Comparison of ENCODE assay signal across 8 cellular contexts in the genomic region with DNA sequence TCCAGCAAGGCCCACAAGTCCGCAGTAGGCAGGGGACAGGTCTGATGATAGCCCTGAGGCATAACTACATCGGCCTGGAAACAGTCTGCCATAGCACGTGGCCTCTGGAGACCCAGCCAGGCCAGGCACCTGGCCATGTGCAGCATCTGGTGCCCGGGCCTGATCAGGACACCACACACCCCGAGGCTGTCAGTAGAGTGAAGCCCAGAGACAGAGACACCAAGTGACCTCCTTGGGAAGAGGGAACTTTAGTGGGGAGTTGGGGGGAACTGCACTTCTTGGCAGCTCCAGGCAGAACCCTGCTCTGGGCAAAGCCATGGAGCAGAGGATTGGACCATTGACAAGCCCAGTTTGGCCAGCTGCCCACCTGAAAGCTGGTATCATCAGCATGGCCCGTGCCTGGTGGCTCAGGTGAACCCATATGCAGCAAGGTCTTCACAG. TPM values are rescaled to one million over a fixed set of nuclear protein-coding genes. Genes with fewer than 3 reads are reported as not detected.
DNase-seq lines count a peak whose midpoint lies in the region; ATAC-seq and TF ChIP-seq lines count a peak whose summit lies in the region.

No MANE protein-coding gene starts in this region.

- peak overlapping the region in 1 of 2 experiments; percentile 8 for H2BK12ac ChIP-seq in mesenchymal stem cell (ENCODE audit: low read length in 2 of 2)

- no peaks in the 10 kb centered on the region for H3K9me3 Mint-ChIP-seq in activated CD4-positive, alpha-beta T cell treated with anti-CD3 and anti-CD28 coated beads for 36 hours (ENCODE audit: low read depth)
- H3K9me3 Mint-ChIP-seq in chondrocyte (ENCODE audit: low read depth) = peaks cover 2% of the 10 kb centered on the region

- H3K27me3 Mint-ChIP-seq in activated CD4-positive, alpha-beta T cell treated with anti-CD3 and anti-CD28 coated beads for 36 hours = no peaks in the 10 kb centered on the region
- no peaks in the 10 kb centered on the region for H3K27me3 Mint-ChIP-seq in chondrocyte (ENCODE audit: low read depth)

- H3K27me3 ChIP-seq in mesenchymal stem cell (ENCODE audit: control insufficient read depth in 1 of 2, insufficient read depth in 1 of 2, low read length in 2 of 2) (no peaks in the 10 kb centered on the region), transverse colon (no peaks in the 10 kb centered on the region)

- H3K9me3 ChIP-seq in mesenchymal stem cell (ENCODE audit: control insufficient read depth, low read length) (no peaks in the 10 kb centered on the region), transverse colon (no peaks in the 10 kb centered on the region)

- H3K23ac ChIP-seq in mesenchymal stem cell (ENCODE audit: low read length in 2 of 2) = no peak overlapping the region

- H4K8ac ChIP-seq in mesenchymal stem cell (ENCODE audit: low read length) = no peak overlapping the region

- H3K14ac ChIP-seq in mesenchymal stem cell (ENCODE audit: low read length in 2 of 2) = no peak overlapping the region

- no peak for DNase-seq in activated CD4-positive, alpha-beta T cell treated with anti-CD3 and anti-CD28 coated beads for 36 hours
- DNase-seq in activated CD4-positive, alpha-beta T cell treated with anti-CD3 and anti-CD28 coated beads for 48 hours = no peak
- DNase-seq in chondrocyte (ENCODE audit: low spot score) (no peak), mesenchymal stem cell (no peak), transverse colon (peak; percentile 23), T-helper 9 cell (no peak), NCI-H146 treated with DMSO at 0.1 percent for 48 hours (lab: John Stamatoyannopoulos, UW; ENCODE audit: unreplicated experiment) (no peak)

- H3K4me1 ChIP-seq in mesenchymal stem cell (ENCODE audit: control insufficient read depth, insufficient read depth, low read depth, low read length) (peaks cover 31% of the 10 kb centered on the region), transverse colon (peaks cover 6 to 21% (median 13%) of the 10 kb centered on the region in 4 donors)

- peak overlapping the region; percentile 72 for H3K4me3 Mint-ChIP-seq in activated CD4-positive, alpha-beta T cell treated with anti-CD3 and anti-CD28 coated beads for 36 hours
- H3K4me3 Mint-ChIP-seq in chondrocyte (ENCODE audit: unreplicated experiment) = peak overlapping the region; percentile 78

- TF ChIP-seq CTCF in chondrocyte (IDR thresholded peaks at IDR 0.05) (no peak), transverse colon (IDR thresholded peaks at IDR 0.05) (no peak)

- H3K36me3 ChIP-seq in mesenchymal stem cell (ENCODE audit: control insufficient read depth in 1 of 2, insufficient read depth in 2 of 2, low read depth in 1 of 2, low read length in 2 of 2) (peaks cover 24 to 27% of the 10 kb centered on the region in 2 experiments), transverse colon (peaks cover 0 to 7% (median 0%) of the 10 kb centered on the region in 4 donors)

- H3K27ac ChIP-seq in mesenchymal stem cell (ENCODE audit: low read length, poor library complexity, severe bottlenecking) (no peak overlapping the region), transverse colon (peak overlapping the region; percentile 82 to 93 (median 88))

- H2BK120ac ChIP-seq in mesenchymal stem cell (ENCODE audit: low read depth, low read length) = no peak overlapping the region

- peak overlapping the region in 1 of 2 experiments; percentile 37 for H3K18ac ChIP-seq in mesenchymal stem cell (ENCODE audit: low read depth in 1 of 2, low read length in 2 of 2)

- POLR2A ChIA-PET in activated CD4-positive, alpha-beta T cell treated with anti-CD3 and anti-CD28 coated beads for 36 hours (lab: Charles Lee) = no interaction called here

- intact Hi-C loops in activated CD4-positive, alpha-beta T cell treated with anti-CD3 and anti-CD28 coated beads for 36 hours (cut with DNase I, micrococcal nuclease) = loop anchor here in 1 of 2 experiments (10.0 kb wide), 1 partner anchor 58 kb away; a partner anchor contains a TSS
- intact Hi-C loops in transverse colon (cut with DNase I; ENCODE audit: low total_unique reads) = no loop called here

- H2AK5ac ChIP-seq in mesenchymal stem cell (ENCODE audit: low read length, severe bottlenecking) = no peak overlapping the region

- peak overlapping the region in 1 of 2 experiments; percentile 15 for H3K4ac ChIP-seq in mesenchymal stem cell (ENCODE audit: low read depth in 1 of 2, low read length in 2 of 2)

- in situ Hi-C loops in transverse colon (cut with MboI; ENCODE audit: low pct_ligation_motif_present in 1 of 4, low pct_unique_long_range_greater_than_20kb in 1 of 4, low sequenced_read_pairs in 3 of 4) = no loop called here

- H2AFZ ChIP-seq in mesenchymal stem cell (ENCODE audit: low read depth, low read length) = no peak overlapping the region

- no peak overlapping the region for H4K91ac ChIP-seq in mesenchymal stem cell (ENCODE audit: low read length)

- peak overlapping the region; percentile 37 for H3K27ac Mint-ChIP-seq in activated CD4-positive, alpha-beta T cell treated with anti-CD3 and anti-CD28 coated beads for 36 hours
- no peak overlapping the region for H3K27ac Mint-ChIP-seq in chondrocyte (ENCODE audit: unreplicated experiment)

- H3K4me2 ChIP-seq in mesenchymal stem cell (ENCODE audit: low read length, poor library complexity, severe bottlenecking) = no peak overlapping the region

- no peak for ATAC-seq in activated CD4-positive, alpha-beta T cell treated with anti-CD3 and anti-CD28 coated beads for 36 hours
- ATAC-seq in HG02870 (IDR thresholded peaks at IDR 0.05; ENCODE audit: unreplicated experiment) = no peak

- peaks cover 15% of the 10 kb centered on the region for H3K79me1 ChIP-seq in mesenchymal stem cell (replicated peaks; ENCODE audit: low read length, poor library complexity, severe bottlenecking)

- no peak for TF ChIP-seq EP300 in transverse colon (IDR thresholded peaks at IDR 0.05; ENCODE audit: low read depth)

- 95% methylated on average over 6 of the region's 6 CpGs for WGBS in mesenchymal stem cell
- 85% methylated on average over 6 of the region's 6 CpGs; no CpG with 5 or more reads in 1 of the 2 donors for WGBS in transverse colon (ENCODE audit: low coverage in 1 of 2), 2 donors

- H3K4me3 ChIP-seq in mesenchymal stem cell (ENCODE audit: insufficient read depth in 1 of 2, low read depth in 1 of 2, low read length in 2 of 2) = peak overlapping the region in 1 of 2 experiments; percentile 90
- H3K4me3 ChIP-seq in transverse colon = peak overlapping the region in 1 of 4 donors; percentile 58

- CTCF ChIA-PET in activated CD4-positive, alpha-beta T cell treated with anti-CD3 and anti-CD28 coated beads for 36 hours (lab: Charles Lee) = no interaction called here

- peaks cover 43% of the 10 kb centered on the region for H3K4me1 Mint-ChIP-seq in activated CD4-positive, alpha-beta T cell treated with anti-CD3 and anti-CD28 coated beads for 36 hours
- H3K4me1 Mint-ChIP-seq in chondrocyte (ENCODE audit: low read depth) = peaks cover 36% of the 10 kb centered on the region

- no peak for TF ChIP-seq POLR2A in transverse colon (IDR thresholded peaks at IDR 0.05)

- peak overlapping the region; percentile 91 for H3K9ac ChIP-seq in mesenchymal stem cell (ENCODE audit: low read length)

- peaks cover 6% of the 10 kb centered on the region for H3K36me3 Mint-ChIP-seq in activated CD4-positive, alpha-beta T cell treated with anti-CD3 and anti-CD28 coated beads for 36 hours (ENCODE audit: low read depth)
- H3K36me3 Mint-ChIP-seq in chondrocyte (ENCODE audit: low read depth) = peaks cover 4% of the 10 kb centered on the region

- no peak overlapping the region for H2BK15ac ChIP-seq in mesenchymal stem cell (ENCODE audit: low read depth, poor library complexity, severe bottlenecking)

- H2BK5ac ChIP-seq in mesenchymal stem cell (ENCODE audit: low read depth, low read length, poor library complexity, severe bottlenecking) = no peak overlapping the region

RNA-seq across cellular contexts. Expression of a gene that starts 1.2 kb away (rescaled TPM):
- total RNA-seq in activated CD4-positive, alpha-beta T cell treated with anti-CD3 and anti-CD28 coated beads for 36 hours = 10 to 100 TPM; 52.9 to 68.8 TPM
- 162 to 188 TPM (median 188 TPM) in 3 replicates for total RNA-seq in chondrocyte
- 415 TPM for polyA plus RNA-seq in mesenchymal stem cell (2013, experiment 1 of 2)
- polyA plus RNA-seq in mesenchymal stem cell (2013, experiment 2 of 2) = 408 TPM
- total RNA-seq in transverse colon = 10 to 100 TPM; 72.9 to 89.4 (median 80.8) TPM

RNA-seq across cellular contexts. Expression of a gene that starts 53.9 kb away (rescaled TPM):
- 10 to 100 TPM; 58.4 to 63.7 TPM for total RNA-seq in activated CD4-positive, alpha-beta T cell treated with anti-CD3 and anti-CD28 coated beads for 36 hours
- total RNA-seq in chondrocyte (14.6 to 23.2 TPM (median 19.9 TPM) in 3 replicates), transverse colon (1 to 10 TPM in 3 of 4 donors, under 1 TPM in 1; 0.37 to 7.9 (median 6.7) TPM)
- 15.9 TPM for polyA plus RNA-seq in mesenchymal stem cell (2013, experiment 1 of 2)
- 15.0 TPM for polyA plus RNA-seq in mesenchymal stem cell (2013, experiment 2 of 2)

RNA-seq across cellular contexts. Expression of a gene that starts 56.2 kb away (rescaled TPM):
- total RNA-seq in activated CD4-positive, alpha-beta T cell treated with anti-CD3 and anti-CD28 coated beads for 36 hours = 10 to 100 TPM; 16.8 to 21.0 TPM
- 8.7 to 10.7 TPM (median 8.8 TPM) in 3 replicates for total RNA-seq in chondrocyte
- 4.5 TPM for polyA plus RNA-seq in mesenchymal stem cell (2013, experiment 1 of 2)
- 4.8 TPM for polyA plus RNA-seq in mesenchymal stem cell (2013, experiment 2 of 2)
- total RNA-seq in transverse colon = 1 to 10 TPM; 1.8 to 4.4 (median 2.9) TPM
